In genomic region chr3:171770689-171771620, GRCh38 we compare ENCODE assay signal across 8 cellular contexts. TPM values are rescaled to one million over a fixed set of nuclear protein-coding genes. Genes with fewer than 3 reads are reported as not detected.
A peak's percentile ranks its signal among the peaks of the same experiment; 100 is the strongest.
DNase-seq lines count a peak whose midpoint lies in the region; ATAC-seq and TF ChIP-seq lines count a peak whose summit lies in the region.

No MANE protein-coding gene starts in this region.

- intact Hi-C loops in posterior vena cava (cut with DNase I): loop anchor here (5.0 to 10.0 kb wide), 2 partner anchors 76 to 119 kb away; no protein-coding TSS in a partner anchor

- no peaks in the 10 kb centered on the region for H3K9me3 ChIP-seq in thoracic aorta

- no peak for TF ChIP-seq CTCF in AG04449 (IDR thresholded peaks at IDR 0.05; ENCODE audit: insufficient read depth, low read length, missing control alignments)
- no peak for TF ChIP-seq CTCF in thoracic aorta (IDR thresholded peaks at IDR 0.05)

- H3K27ac ChIP-seq in caudate nucleus (ENCODE audit: low read depth, low read length) (peak overlapping the region; percentile 48), thoracic aorta (peak overlapping the region; percentile 74 to 76)

- POLR2A ChIA-PET in AG04449 (lab: Yijun Ruan, JAX): no interaction called here

- peak; percentile 63 for DNase-seq in AG04449 (ENCODE audit: low read depth, low spot score)
- DNase-seq in H4 (ENCODE audit: low spot score): peak; percentile 73
- peak; percentile 48 to 81 for DNase-seq in NCI-H446 (lab: John Stamatoyannopoulos, UW)
- DNase-seq in caudate nucleus (lab: John Stamatoyannopoulos, UW): no peak
- peak; percentile 92 for DNase-seq in left kidney (ENCODE audit: low read depth, low spot score)
- no peak for DNase-seq in thoracic aorta (ENCODE audit: low spot score)
- DNase-seq in NCI-H187 (lab: John Stamatoyannopoulos, UW): no peak
- DNase-seq in posterior vena cava (ENCODE audit: low spot score): no peak

- CTCF ChIA-PET in AG04449 (lab: Yijun Ruan, JAX): interaction anchor here (0.8 to 5.5 kb wide), 31 partner anchors 8 to 809 kb away, joined by 3 to 173 read pairs (median 9); no protein-coding TSS in a partner anchor

- no peaks in the 10 kb centered on the region for H3K36me3 ChIP-seq in thoracic aorta

- H3K4me3 ChIP-seq in AG04449 (ENCODE audit: low read depth, low read length) (peak overlapping the region; percentile 57), thoracic aorta (peak overlapping the region; percentile 78)

- H3K27me3 ChIP-seq in thoracic aorta (replicated peaks; ENCODE audit: insufficient read depth): no peaks in the 10 kb centered on the region

- ATAC-seq in thoracic aorta (ENCODE audit: insufficient number of reproducible peaks, low FRiP score, low read depth): peak; percentile 64

- H3K4me1 ChIP-seq in thoracic aorta (ENCODE audit: control insufficient read depth in 1 of 2, low read depth in 2 of 2): peaks cover 19 to 37% of the 10 kb centered on the region in 2 donors

RNA-seq across cellular contexts. Expression of gene PLD1, which starts 39.3 kb away (rescaled TPM):
- 14.4 and 19.0 TPM in 2 replicates for total RNA-seq in H4 (2014; rRNA removed; shearing (Covaris generic))
- total RNA-seq in thoracic aorta (10 to 100 TPM; 51.3 to 95.2 TPM), posterior vena cava (10 to 100 TPM; 18.5 to 30.9 TPM)

Comparison
In these comparisons a context has a peak if more than half of its experiments do, and no peak if none do; other contexts are left out.
1. DNase-seq: peak in AG04449 (single experiment), H4 (single experiment), NCI-H446 (2 of 2) and left kidney (single experiment); none in caudate nucleus (0 of 61), thoracic aorta (single experiment), NCI-H187 (0 of 2) and posterior vena cava (single experiment).